14 cellular contexts compared by ENCODE assay signal in genomic region chr13:80550856-80551532, GRCh38.
A peak's percentile ranks its signal among the peaks of the same experiment; 100 is the strongest.
DNase-seq lines count a peak whose midpoint lies in the region; TF ChIP-seq lines count a peak whose summit lies in the region.
"Had no signal": no experiment of that assay in that cellular context is flagged by ENCODE, and none has a peak within 500 bp of the region (broad histone marks: within the 10 kb centered on the region; RNA-seq: fewer than 3 reads in every experiment).

No MANE protein-coding gene starts in this region.

- no peak overlapping the region for H3K4me2 ChIP-seq in fibroblast of lung (ENCODE audit: extremely low read depth, insufficient read depth, low read length)
- H3K4me2 ChIP-seq: PC-9 had no signal

- no peaks in the 10 kb centered on the region for H3K9me3 Mint-ChIP-seq in osteocyte (ENCODE audit: unreplicated experiment)
- H3K9me3 Mint-ChIP-seq: H9 had no signal

- H2AFZ ChIP-seq in fibroblast of lung (ENCODE audit: low read length): no peak overlapping the region
- H2AFZ ChIP-seq: PC-9 had no signal

- no peaks in the 10 kb centered on the region for H3K9me3 ChIP-seq in fibroblast of lung (ENCODE audit: control insufficient read depth, insufficient read depth, low read depth, low read length)
- H3K9me3 ChIP-seq: MG63 had no signal

- H3K9ac ChIP-seq in fibroblast of lung (ENCODE audit: insufficient read depth, low read length): no peak overlapping the region

- no peak overlapping the region for H3K4me3 Mint-ChIP-seq in osteocyte (ENCODE audit: unreplicated experiment)
- H3K4me3 Mint-ChIP-seq: H9 had no signal

- no peak overlapping the region for H3K27ac ChIP-seq in fibroblast of lung (ENCODE audit: insufficient read depth, low read length)
- H3K27ac ChIP-seq: PC-9 had no signal

- no peaks in the 10 kb centered on the region for H3K27me3 ChIP-seq in fibroblast of lung (ENCODE audit: control insufficient read depth, insufficient read depth, low read length)
- H3K27me3 ChIP-seq: MG63 had no signal

- peak overlapping the region; percentile 74 for H3K27ac Mint-ChIP-seq in osteocyte (ENCODE audit: unreplicated experiment)
- H3K27ac Mint-ChIP-seq: H9 had no signal

- H3K79me2 ChIP-seq in fibroblast of lung (ENCODE audit: control insufficient read depth, insufficient read depth, low read length): no peaks in the 10 kb centered on the region

- no peak overlapping the region for H3K4me3 ChIP-seq in fibroblast of lung (replicated peaks in 1 of 4; ENCODE audit: control extremely low read depth in 1 of 4, insufficient read depth in 1 of 4, low read depth in 3 of 4, low read length in 4 of 4)
- H3K4me3 ChIP-seq: MG63, PC-9 had no signal

- H3K4me1 Mint-ChIP-seq in osteocyte (ENCODE audit: unreplicated experiment): peaks cover 65% of the 10 kb centered on the region

- H4K20me1 ChIP-seq in fibroblast of lung (ENCODE audit: control insufficient read depth, extremely low read depth, insufficient read depth, low read length): no peaks in the 10 kb centered on the region

- H3K36me3 Mint-ChIP-seq in osteocyte (ENCODE audit: unreplicated experiment): no peaks in the 10 kb centered on the region

- H3K27me3 Mint-ChIP-seq in osteocyte (ENCODE audit: unreplicated experiment): no peaks in the 10 kb centered on the region

- DNase-seq in DMS 273 (lab: John Stamatoyannopoulos, UW; ENCODE audit: unreplicated experiment) (peak; percentile 46), astrocyte of the hippocampus (ENCODE audit: low read depth, low spot score) (peak; percentile 4), fibroblast of lung (ENCODE audit: low read depth in 2 of 2) (peak; percentile 7 to 37), osteocyte (ENCODE audit: extremely low spot score, unreplicated experiment) (no peak), mesenteric fat pad (ENCODE audit: low spot score) (no peak), T-helper 2 cell (no peak)
- no peak for DNase-seq in effector CD8-positive, alpha-beta T cell (lab: John Stamatoyannopoulos, UW)
- DNase-seq: H9, MG63, NCI-H1092 treated with DMSO at 0.1 percent for 48 hours, NCI-H1694, NCI-H2107, NCI-H69, PC-9 had no signal

- no peaks in the 10 kb centered on the region for H3K36me3 ChIP-seq in fibroblast of lung (ENCODE audit: control insufficient read depth, insufficient read depth, low read length)
- H3K36me3 ChIP-seq: MG63 had no signal

- no peaks in the 10 kb centered on the region for H3K4me1 ChIP-seq in fibroblast of lung (ENCODE audit: control insufficient read depth, extremely low read depth, insufficient read depth, low read length)

- no peak for TF ChIP-seq CTCF in fibroblast of lung (conservative IDR thresholded peaks at IDR 0.05 in 1 of 2, IDR thresholded peaks at IDR 0.05 in 1 of 2; ENCODE audit: low read depth in 1 of 2, low read length in 2 of 2)
- no peak for TF ChIP-seq CTCF in osteocyte (IDR thresholded peaks at IDR 0.05)

Comparison
In these comparisons a context has a peak if more than half of its experiments do, and no peak if none do; other contexts are left out.
1. DNase-seq: peak in DMS 273 (single experiment), astrocyte of the hippocampus (single experiment) and fibroblast of lung (2 of 2); none in osteocyte (single experiment), mesenteric fat pad (single experiment), effector CD8-positive, alpha-beta T cell (single experiment) and T-helper 2 cell (0 of 5).